22 cellular contexts compared by ENCODE assay signal in genomic region chr18:74544898-74545297, GRCh38. TPM values are rescaled to one million over a fixed set of nuclear protein-coding genes. Genes with fewer than 3 reads are reported as not detected.
DNase-seq lines count a peak whose midpoint lies in the region; ATAC-seq, FAIRE-seq and TF ChIP-seq lines count a peak whose summit lies in the region.
"Had no signal": no experiment of that assay in that cellular context is flagged by ENCODE, and none has a peak within 500 bp of the region (broad histone marks: within the 10 kb centered on the region; RNA-seq: fewer than 3 reads in every experiment).

No MANE protein-coding gene starts in this region.

- H3K27ac Mint-ChIP-seq in activated naive CD8-positive, alpha-beta T cell treated with anti-CD3 and anti-CD28 coated beads, Interleukin-2, amount 50 U/mL, for 24 hours = no peak overlapping the region

- H2BK120ac ChIP-seq in IMR-90 (ENCODE audit: low read depth, low read length) = no peak overlapping the region

- no peaks in the 10 kb centered on the region for H3K79me1 ChIP-seq in IMR-90 (ENCODE audit: low read depth in 1 of 2, low read length in 2 of 2)

- no peak overlapping the region for H3K4ac ChIP-seq in IMR-90 (ENCODE audit: low read depth, low read length)

- H3K4me3 Mint-ChIP-seq in activated naive CD8-positive, alpha-beta T cell treated with anti-CD3 and anti-CD28 coated beads, Interleukin-2, amount 50 U/mL, for 24 hours = no peak overlapping the region

- H3K4me1 ChIP-seq in IMR-90 (ENCODE audit: control insufficient read depth, insufficient read depth, low read length) = peaks cover 13% of the 10 kb centered on the region; the same call in 1 of the 2 replicates

- in situ Hi-C loops in IMR-90 (cut with MboI; ENCODE audit: low sequenced_read_pairs) = no loop called here

- no peaks in the 10 kb centered on the region for H3K27me3 Mint-ChIP-seq in activated naive CD8-positive, alpha-beta T cell treated with anti-CD3 and anti-CD28 coated beads, Interleukin-2, amount 50 U/mL, for 24 hours

- no peak overlapping the region for H2BK20ac ChIP-seq in IMR-90 (ENCODE audit: low read depth, low read length)

- peak overlapping the region; percentile 18 for H2AFZ ChIP-seq in IMR-90 (replicated peaks; ENCODE audit: low read length, poor library complexity)

- TF ChIP-seq CTCF in IMR-90 (conservative IDR thresholded peaks at IDR 0.05; ENCODE audit: low read depth, low read length) (no peak), bronchial epithelial cell (IDR thresholded peaks at IDR 0.05; ENCODE audit: insufficient read depth, low read length, severe bottlenecking) (no peak)

- H2AK9ac ChIP-seq in IMR-90 (replicated peaks; ENCODE audit: low read depth, low read length, poor library complexity) = no peak overlapping the region

- H3K36me3 ChIP-seq in IMR-90 (ENCODE audit: control insufficient read depth, insufficient read depth, low read length) (no peaks in the 10 kb centered on the region), bronchial epithelial cell (ENCODE audit: control insufficient read depth, insufficient read depth, low read length) (no peaks in the 10 kb centered on the region)

- no peak for TF ChIP-seq RAD21 in IMR-90 (IDR thresholded peaks at IDR 0.05; ENCODE audit: low read length)

- DNase-seq in IMR-90 (no peak), bronchial epithelial cell (ENCODE audit: low read depth) (no peak), left ventricle myocardium superior (peak; percentile 40), posterior vena cava (ENCODE audit: low spot score) (peak; percentile 74), iPS-NIHi11 (ENCODE audit: low spot score) (no peak)
- no peak for DNase-seq in activated naive CD8-positive, alpha-beta T cell treated with anti-CD3 and anti-CD28 coated beads, Interleukin-2, amount 50 U/mL, for 24 hours
- DNase-seq: DMS 273 treated with DMSO at 0.1 percent for 48 hours; GDM1; GOT3; KG1; NCI-H1436; NCI-H2029 treated with DMSO at 0.1 percent for 48 hours; NCI-H510A treated with DMSO at 0.1 percent for 48 hours; NK-92 treated with Interleukin-12 subunit alpha and Interleukin-12 subunit beta, amount 100 ng/mL, for 24 hours had no signal

- peaks cover 13% of the 10 kb centered on the region; the same call in 1 of the 2 replicates for H3K9me1 ChIP-seq in IMR-90 (ENCODE audit: insufficient read depth, low read length)

- H4K8ac ChIP-seq in IMR-90 (ENCODE audit: low read depth in 2 of 2, low read length in 2 of 2) = no peak overlapping the region

- H3K4me3 ChIP-seq in IMR-90 (ENCODE audit: insufficient read depth, low read depth, low read length) (no peak overlapping the region), bronchial epithelial cell (ENCODE audit: low read depth, low read length) (no peak overlapping the region)

- H2BK15ac ChIP-seq in IMR-90 (ENCODE audit: low read depth, low read length) = no peak overlapping the region

- H4K91ac ChIP-seq in IMR-90 (ENCODE audit: insufficient read depth, low read depth, low read length) = no peak overlapping the region

- no peak overlapping the region for H3K4me2 ChIP-seq in IMR-90 (ENCODE audit: low read depth, low read length)

- H3K18ac ChIP-seq in IMR-90 (ENCODE audit: low read depth, low read length) = no peak overlapping the region

- CTCF ChIA-PET in IMR-90 (lab: Yijun Ruan, JAX) = no interaction called here

- no peak overlapping the region for H2AK5ac ChIP-seq in IMR-90 (ENCODE audit: low read depth, low read length)

- H4K5ac ChIP-seq in IMR-90 (ENCODE audit: low read depth, low read length) = no peak overlapping the region

- peaks cover 3% of the 10 kb centered on the region; the same call in 1 of the 2 replicates for H3K27me3 ChIP-seq in IMR-90 (ENCODE audit: control insufficient read depth, insufficient read depth, low read length)
- no peaks in the 10 kb centered on the region for H3K27me3 ChIP-seq in bronchial epithelial cell (ENCODE audit: control insufficient read depth, insufficient read depth, low read length)

- H3K27ac ChIP-seq in IMR-90 (ENCODE audit: insufficient read depth, low read length) = no peak overlapping the region
- H3K27ac ChIP-seq: C4-2B had no signal

- no peak overlapping the region for H3K9ac ChIP-seq in IMR-90 (ENCODE audit: low read depth, low read length)

- intact Hi-C loops in IMR-90 (cut with micrococcal nuclease) (no loop called here), left ventricle myocardium superior (cut with micrococcal nuclease) (no loop called here), posterior vena cava (cut with DNase I) (loop anchor here in 1 of 2 donors (10.0 kb wide), 1 partner anchor 350 kb away; no protein-coding TSS in a partner anchor)

- TF ChIP-seq POLR2A in IMR-90 (IDR thresholded peaks at IDR 0.05; ENCODE audit: low read depth, low read length) = no peak

- peaks cover 3% of the 10 kb centered on the region for H3K36me3 Mint-ChIP-seq in activated naive CD8-positive, alpha-beta T cell treated with anti-CD3 and anti-CD28 coated beads, Interleukin-2, amount 50 U/mL, for 24 hours (ENCODE audit: low read depth)

- ATAC-seq in IMR-90 (ENCODE audit: low read depth) (no peak), left ventricle myocardium superior (peak; percentile 57), HG03571 (IDR thresholded peaks at IDR 0.05; ENCODE audit: unreplicated experiment) (no peak), GM21717 (IDR thresholded peaks at IDR 0.05; ENCODE audit: unreplicated experiment) (no peak)
- no peak for ATAC-seq in activated naive CD8-positive, alpha-beta T cell treated with anti-CD3 and anti-CD28 coated beads, Interleukin-2, amount 50 U/mL, for 24 hours

- POLR2A ChIA-PET in IMR-90 (lab: Charles Lee; ENCODE audit: unreplicated experiment) = no interaction called here

- H3K23ac ChIP-seq in IMR-90 (ENCODE audit: low read depth, low read length) = no peak overlapping the region

- H2BK5ac ChIP-seq in IMR-90 (ENCODE audit: low read depth, low read length, poor library complexity, severe bottlenecking) = no peak overlapping the region

- BruUV-seq in IMR-90 (replicated peaks; lab: Mats Ljungman, UMichigan) = no TSS peak

- FAIRE-seq in bronchial epithelial cell (lab: Jason Lieb, UNC) = peak; percentile 66
- FAIRE-seq: GM12891, GM18507 had no signal

- peaks cover 5% of the 10 kb centered on the region for H3K9me3 ChIP-seq in IMR-90 (ENCODE audit: control insufficient read depth, insufficient read depth, low read length)

- no peaks in the 10 kb centered on the region for H4K20me1 ChIP-seq in IMR-90 (ENCODE audit: insufficient read depth, low read length)

- peaks cover 13% of the 10 kb centered on the region for H3K9me3 Mint-ChIP-seq in activated naive CD8-positive, alpha-beta T cell treated with anti-CD3 and anti-CD28 coated beads, Interleukin-2, amount 50 U/mL, for 24 hours

- H3K14ac ChIP-seq in IMR-90 (replicated peaks; ENCODE audit: low read depth, low read length) = no peak overlapping the region

- WGBS in IMR-90 (ENCODE audit: extremely low coverage in 2 of 2, insufficient read length in 1 of 2), 2 experiments = 71% methylated on average over 4 of the region's 8 CpGs; no CpG with 5 or more reads in 1 of the 2 experiments

- no peak overlapping the region for H3K56ac ChIP-seq in IMR-90 (ENCODE audit: extremely low read depth, insufficient read depth, low read length)

- dilution Hi-C loops in IMR-90 (cut with HindIII; ENCODE audit: low sequenced_read_pairs, unreplicated experiment) = no loop called here

- no peaks in the 10 kb centered on the region for H3K4me1 Mint-ChIP-seq in activated naive CD8-positive, alpha-beta T cell treated with anti-CD3 and anti-CD28 coated beads, Interleukin-2, amount 50 U/mL, for 24 hours

TF ChIP-seq in IMR-90, 13 proteins besides CTCF, POLR2A, EP300 and RAD21 (continues in another document):
- no peak for TF ChIP-seq MAZ (IDR thresholded peaks at IDR 0.05; ENCODE audit: borderline replicate concordance, low read depth, low read length)
- TF ChIP-seq ELK1 (IDR thresholded peaks at IDR 0.05; ENCODE audit: borderline replicate concordance, low read depth, low read length) = no peak
- no peak for TF ChIP-seq RCOR1 (IDR thresholded peaks at IDR 0.05; ENCODE audit: insufficient replicate concordance, low read length)
- no peak for TF ChIP-seq NFE2L2 (IDR thresholded peaks at IDR 0.05; ENCODE audit: low read depth, low read length)
- no peak for TF ChIP-seq CEBPB (IDR thresholded peaks at IDR 0.05; ENCODE audit: low read depth, low read length)
- TF ChIP-seq CHD1 (IDR thresholded peaks at IDR 0.05; ENCODE audit: low read depth, low read length) = no peak

RNA-seq across cellular contexts. Expression of gene CNDP1, which starts 10.6 kb away (rescaled TPM):
- total RNA-seq in IMR-90 (2012; rRNA removed) (not detected in 2 replicates), bronchial epithelial cell (not detected in 2 replicates), left ventricle myocardium superior (not detected), posterior vena cava (under 1 TPM in 1 of 2 donors, not detected in 1; 0.19 TPM)
- not detected in 2 replicates for polyA plus RNA-seq in IMR-90 (2012; rRNA removed)
- polyA plus RNA-seq in IMR-90 (2012; cell fraction: cytosol; rRNA removed) = not detected in 2 replicates
- 0.06 and 0.13 TPM in 2 replicates for polyA plus RNA-seq in IMR-90 (2012; cell fraction: nucleus; rRNA removed; ENCODE audit: low replicate concordance)
- total RNA-seq: A673, OCI-LY7, RPMI7951 had no signal

RNA-seq across cellular contexts. Expression of gene CNDP2, which starts 48.7 kb away (rescaled TPM):
- total RNA-seq in IMR-90 (2012; rRNA removed) (52.0 and 52.2 TPM in 2 replicates), bronchial epithelial cell (59.5 and 67.4 TPM in 2 replicates), left ventricle myocardium superior (63.5 TPM), posterior vena cava (10 to 100 TPM; 73.5 to 75.0 TPM)
- 59.7 and 67.9 TPM in 2 replicates for polyA plus RNA-seq in IMR-90 (2012; rRNA removed)
- polyA plus RNA-seq in IMR-90 (2012; cell fraction: cytosol; rRNA removed) = 32.4 and 58.7 TPM in 2 replicates
- polyA plus RNA-seq in IMR-90 (2012; cell fraction: nucleus; rRNA removed; ENCODE audit: low replicate concordance) = 30.9 and 48.2 TPM in 2 replicates

RNA-seq across cellular contexts. Expression of gene ZNF407, which starts 52.8 kb away (rescaled TPM):
- total RNA-seq in IMR-90 (2012; rRNA removed) (20.1 and 25.6 TPM in 2 replicates), bronchial epithelial cell (10.0 and 11.5 TPM in 2 replicates), left ventricle myocardium superior (12.0 TPM), posterior vena cava (10 to 100 TPM; 13.4 to 14.1 TPM)
- polyA plus RNA-seq in IMR-90 (2012; rRNA removed) = 2.8 and 3.1 TPM in 2 replicates
- 1.3 and 2.2 TPM in 2 replicates for polyA plus RNA-seq in IMR-90 (2012; cell fraction: cytosol; rRNA removed)
- polyA plus RNA-seq in IMR-90 (2012; cell fraction: nucleus; rRNA removed; ENCODE audit: low replicate concordance) = 6.3 and 8.0 TPM in 2 replicates

Comparison
In these comparisons a context has a peak if more than half of its experiments do, and no peak if none do; other contexts are left out.
1. DNase-seq: peak in left ventricle myocardium superior (single experiment) and posterior vena cava (single experiment); none in IMR-90 (single experiment), bronchial epithelial cell (single experiment), iPS-NIHi11 (single experiment) and activated naive CD8-positive, alpha-beta T cell treated with anti-CD3 and anti-CD28 coated beads, Interleukin-2, amount 50 U/mL, for 24 hours (single experiment).